8 cellular contexts compared by ENCODE assay signal in genomic region chr16:2008009-2008526, GRCh38. TPM values are rescaled to one million over a fixed set of nuclear protein-coding genes. Genes with fewer than 3 reads are reported as not detected.
DNase-seq lines count a peak whose midpoint lies in the region; ATAC-seq and TF ChIP-seq lines count a peak whose summit lies in the region.

No MANE protein-coding gene starts in this region.

- ATAC-seq in SK-N-SH treated with all-trans-retinoic acid at 6 μM for 48 hours = no peak

- POLR2A ChIA-PET in SK-N-SH (lab: Yijun Ruan, JAX) (interaction anchor here (0.8 to 1.4 kb wide), 2 partner anchors 10 to 147 kb away, joined by 3 to 8 read pairs; partner anchors contain the start of gene TRAF7), RWPE1 (lab: Yijun Ruan, JAX; ENCODE audit: low non-redundant PET) (interaction anchor here (0.6 to 1.2 kb wide), 6 partner anchors 13 to 147 kb away, joined by 3 to 8 read pairs (median 3); partner anchors contain the start of genes RPS2 and TRAF7)

- H4K91ac ChIP-seq in trophoblast cell (ENCODE audit: low read depth, low read length) = no peak overlapping the region

- H3K4me1 ChIP-seq in SK-N-SH (ENCODE audit: control insufficient read depth in 1 of 2, insufficient read depth in 2 of 2, low read depth in 1 of 2, low read length in 1 of 2) (peaks cover 24 to 61% of the 10 kb centered on the region in 2 experiments; a peak in 3 of 4 replicates), trophoblast cell (ENCODE audit: control insufficient read depth in 1 of 2, insufficient read depth in 2 of 2, low read length in 2 of 2) (peaks cover 13 to 26% of the 10 kb centered on the region in 2 experiments)

- no peak overlapping the region for H3K18ac ChIP-seq in trophoblast cell (ENCODE audit: low read length)

- H3K4me2 ChIP-seq in SK-N-SH (peak overlapping the region; percentile 97), trophoblast cell (ENCODE audit: low read length) (peak overlapping the region; percentile 85)

- H2AK5ac ChIP-seq in trophoblast cell (ENCODE audit: low read length) = no peak overlapping the region

- H3K27ac ChIP-seq in SK-N-SH (ENCODE audit: low read depth in 2 of 2, low read length in 1 of 2) = peak overlapping the region; percentile 19 to 72; a peak in 2 of 4 replicates
- peak overlapping the region; percentile 98 for H3K27ac ChIP-seq in RWPE1
- H3K27ac ChIP-seq in epithelial cell of prostate = peak overlapping the region; percentile 95
- H3K27ac ChIP-seq in trophoblast cell (ENCODE audit: low read depth, low read length) = no peak overlapping the region

- no peak for TF ChIP-seq RAD21 in SK-N-SH (IDR thresholded peaks at IDR 0.05; ENCODE audit: low read length)

- peak overlapping the region; percentile 32 for H3K4ac ChIP-seq in trophoblast cell (ENCODE audit: low read depth, low read length)

- H3K4me3 ChIP-seq in SK-N-SH (ENCODE audit: low read depth in 2 of 2, low read length in 1 of 2) (peak overlapping the region; percentile 90 to 91), trophoblast cell (ENCODE audit: low read depth, low read length) (no peak overlapping the region)

- no peak overlapping the region for H4K12ac ChIP-seq in trophoblast cell (ENCODE audit: low read depth, low read length)

- peaks cover 7% of the 10 kb centered on the region for H3K79me1 ChIP-seq in trophoblast cell (ENCODE audit: low read length)

- peaks cover 2 to 11% of the 10 kb centered on the region in 2 experiments for H3K36me3 ChIP-seq in SK-N-SH (replicated peaks in 1 of 2; ENCODE audit: control insufficient read depth in 1 of 2, insufficient read depth in 2 of 2, low read length in 1 of 2)
- peaks cover 12 to 14% of the 10 kb centered on the region in 2 experiments for H3K36me3 ChIP-seq in trophoblast cell (ENCODE audit: control insufficient read depth in 1 of 2, insufficient read depth in 2 of 2, low read length in 2 of 2)

- H4K8ac ChIP-seq in trophoblast cell (ENCODE audit: low read depth, low read length) = no peak overlapping the region

- H2BK120ac ChIP-seq in trophoblast cell (ENCODE audit: insufficient read depth, low read length, poor library complexity) = no peak overlapping the region

- H3K9ac ChIP-seq in SK-N-SH (peak overlapping the region; percentile 95; the same call in 1 of the 2 replicates), trophoblast cell (ENCODE audit: low read length) (no peak overlapping the region)

- H4K20me1 ChIP-seq in SK-N-SH (ENCODE audit: insufficient read depth) = peaks cover 61% of the 10 kb centered on the region

- H3K27me3 ChIP-seq in SK-N-SH (ENCODE audit: insufficient read depth) = no peaks in the 10 kb centered on the region
- no peaks in the 10 kb centered on the region for H3K27me3 ChIP-seq in trophoblast cell (ENCODE audit: insufficient read depth, low read length)

- H3F3A ChIP-seq in SK-N-SH (replicated peaks; ENCODE audit: insufficient read depth) = peaks cover 15% of the 10 kb centered on the region

- H3K14ac ChIP-seq in trophoblast cell (ENCODE audit: low read length) = no peak overlapping the region

- H2BK5ac ChIP-seq in trophoblast cell (ENCODE audit: low read depth, low read length, poor library complexity) = no peak overlapping the region

- H2AFZ ChIP-seq in SK-N-SH (ENCODE audit: low read depth) (no peak overlapping the region), trophoblast cell (ENCODE audit: insufficient read depth, low read length, poor library complexity) (no peak overlapping the region)

- DNase-seq in SK-N-SH (no peak), RWPE1 (ENCODE audit: low spot score) (peak; percentile 88), epithelial cell of prostate (ENCODE audit: low read depth, low spot score) (peak; percentile 71), trophoblast cell (peak; percentile 85 to 91), cerebellar nuclear complex (lab: John Stamatoyannopoulos, UW) (no peak), NK-92 (lab: John Stamatoyannopoulos, UW; ENCODE audit: unreplicated experiment) (no peak), HuH-7 (ENCODE audit: low spot score) (no peak)

- H3K9me3 ChIP-seq in SK-N-SH = no peaks in the 10 kb centered on the region
- peaks cover 1% of the 10 kb centered on the region for H3K9me3 ChIP-seq in trophoblast cell (ENCODE audit: insufficient read depth, low read depth, low read length)

- TF ChIP-seq CTCF in SK-N-SH (IDR thresholded peaks at IDR 0.05) (no peak), RWPE1 (conservative IDR thresholded peaks at IDR 0.05; ENCODE audit: low read depth) (no peak)

- no peak overlapping the region for H3K23ac ChIP-seq in trophoblast cell (ENCODE audit: low read length)

- CTCF ChIA-PET in SK-N-SH (lab: Yijun Ruan, JAX) = interaction anchor here (1.1 to 1.7 kb wide), 7 partner anchors 12 to 140 kb away, joined by 3 to 12 read pairs (median 5); partner anchors contain the start of genes NTHL1, RPS2 and TSC2
- CTCF ChIA-PET in RWPE1 (lab: Yijun Ruan, JAX) = interaction anchor here (0.6 kb wide), 1 partner anchor 40 kb away, joined by 3 read pairs; no protein-coding TSS in a partner anchor

- H2BK12ac ChIP-seq in trophoblast cell (ENCODE audit: low read length) = no peak overlapping the region

- H3K79me2 ChIP-seq in SK-N-SH (ENCODE audit: insufficient read depth) (peaks cover 74% of the 10 kb centered on the region), trophoblast cell (ENCODE audit: control insufficient read depth, insufficient read depth, low read length, poor library complexity) (peaks cover 13% of the 10 kb centered on the region)

- no peaks in the 10 kb centered on the region for H3K9me2 ChIP-seq in SK-N-SH

- TF ChIP-seq EP300 in SK-N-SH (IDR thresholded peaks at IDR 0.05; ENCODE audit: borderline replicate concordance in 1 of 2, low read depth in 1 of 2, low read length in 1 of 2) = no peak

- 32% methylated on average over 10 of the region's 15 CpGs for WGBS in SK-N-SH (ENCODE audit: low lambda C conversion rate)
- WGBS in trophoblast cell (ENCODE audit: extremely low coverage, insufficient coverage, insufficient read length) = no CpG with 5 or more reads among the region's 15 CpGs

TF ChIP-seq in SK-N-SH, 30 proteins besides CTCF, POLR2A, EP300 and RAD21 (continues in another document):
- TF ChIP-seq RXRA (IDR thresholded peaks at IDR 0.05; ENCODE audit: borderline replicate concordance, low read depth) (no peak), TEAD4 (IDR thresholded peaks at IDR 0.05; ENCODE audit: borderline replicate concordance, insufficient read depth) (no peak), FOXM1 (IDR thresholded peaks at IDR 0.05; ENCODE audit: low read depth) (no peak), FOXJ3 (CRISPR knock-in tag; IDR thresholded peaks at IDR 0.05) (no peak), POLR2AphosphoS5 (IDR thresholded peaks at IDR 0.05; ENCODE audit: low read depth, low read length) (no peak)

TF ChIP-seq in SK-N-SH treated with all-trans-retinoic acid at 6 μM for 48 hours, 23 proteins besides CTCF, POLR2A, EP300 and RAD21 (continues in another document):
- TF ChIP-seq POU6F1 (CRISPR knock-in tag; IDR thresholded peaks at IDR 0.05; ENCODE audit: borderline replicate concordance, low read depth) (no peak), GLIS3 (CRISPR knock-in tag; IDR thresholded peaks at IDR 0.05) (no peak), ZFP3 (CRISPR knock-in tag; IDR thresholded peaks at IDR 0.05) (no peak), BACH2 (CRISPR knock-in tag; IDR thresholded peaks at IDR 0.05; ENCODE audit: borderline replicate concordance) (no peak), ISL1 (CRISPR knock-in tag; IDR thresholded peaks at IDR 0.05) (no peak), ESRRG (CRISPR knock-in tag; IDR thresholded peaks at IDR 0.05) (no peak), ARNTL (CRISPR knock-in tag; IDR thresholded peaks at IDR 0.05; ENCODE audit: borderline replicate concordance, low read depth) (no peak), ZNF70 (CRISPR knock-in tag; IDR thresholded peaks at IDR 0.05) (no peak), ZC3H10 (CRISPR knock-in tag; IDR thresholded peaks at IDR 0.05) (no peak), ZFP30 (CRISPR knock-in tag; IDR thresholded peaks at IDR 0.05) (no peak), PPARA (CRISPR knock-in tag; IDR thresholded peaks at IDR 0.05; ENCODE audit: borderline replicate concordance) (no peak)

RNA-seq across cellular contexts. Expression of gene ZNF598, which starts 1.6 kb away (rescaled TPM):
- 38.1 and 47.8 TPM in 2 replicates for polyA plus RNA-seq in SK-N-SH (2012; rRNA removed)
- polyA plus RNA-seq in SK-N-SH (2012; cell fraction: cytosol; rRNA removed) = 19.2 and 29.4 TPM in 2 replicates
- polyA plus RNA-seq in SK-N-SH (2012; cell fraction: nucleus; rRNA removed) = 170 and 358 TPM in 2 replicates
- polyA plus RNA-seq in trophoblast cell (2013) = 29.9 and 32.0 TPM in 2 replicates

RNA-seq across cellular contexts. Expression of gene NPW, which starts 11.5 kb away (rescaled TPM):
- polyA plus RNA-seq in SK-N-SH (2012; rRNA removed) = 0.62 and 1.1 TPM in 2 replicates
- polyA plus RNA-seq in SK-N-SH (2012; cell fraction: cytosol; rRNA removed) = 0.37 and 1.1 TPM in 2 replicates
- 6.7 and 14.8 TPM in 2 replicates for polyA plus RNA-seq in SK-N-SH (2012; cell fraction: nucleus; rRNA removed)
- polyA plus RNA-seq in trophoblast cell (2013) = 0.79 and 0.94 TPM in 2 replicates

RNA-seq across cellular contexts. Expression of gene SYNGR3, which starts 18.3 kb away (rescaled TPM):
- 10.7 and 10.8 TPM in 2 replicates for polyA plus RNA-seq in SK-N-SH (2012; rRNA removed)
- polyA plus RNA-seq in SK-N-SH (2012; cell fraction: cytosol; rRNA removed) = 5.5 and 7.5 TPM in 2 replicates
- polyA plus RNA-seq in SK-N-SH (2012; cell fraction: nucleus; rRNA removed) = 21.8 and 29.3 TPM in 2 replicates
- polyA plus RNA-seq in trophoblast cell (2013) = 1.2 and 1.3 TPM in 2 replicates

RNA-seq across cellular contexts. Expression of gene NHERF2, which starts 18.6 kb away (rescaled TPM):
- 45.2 and 53.8 TPM in 2 replicates for polyA plus RNA-seq in SK-N-SH (2012; rRNA removed)
- 30.7 and 46.0 TPM in 2 replicates for polyA plus RNA-seq in SK-N-SH (2012; cell fraction: cytosol; rRNA removed)
- 43.9 and 70.4 TPM in 2 replicates for polyA plus RNA-seq in SK-N-SH (2012; cell fraction: nucleus; rRNA removed)
- polyA plus RNA-seq in trophoblast cell (2013) = 21.9 and 22.1 TPM in 2 replicates

RNA-seq across cellular contexts. Expression of gene GFER, which starts 24.1 kb away (rescaled TPM):
- polyA plus RNA-seq in SK-N-SH (2012; rRNA removed) = 13.3 and 20.4 TPM in 2 replicates
- polyA plus RNA-seq in SK-N-SH (2012; cell fraction: cytosol; rRNA removed) = 12.2 and 13.2 TPM in 2 replicates
- 20.2 and 20.6 TPM in 2 replicates for polyA plus RNA-seq in SK-N-SH (2012; cell fraction: nucleus; rRNA removed)
- 38.2 and 39.4 TPM in 2 replicates for polyA plus RNA-seq in trophoblast cell (2013)

Comparison
In these comparisons a context has a peak if more than half of its experiments do, and no peak if none do; other contexts are left out.
1. DNase-seq: peak in RWPE1 (single experiment), epithelial cell of prostate (single experiment) and trophoblast cell (2 of 2); none in SK-N-SH (single experiment), cerebellar nuclear complex (0 of 2), NK-92 (single experiment) and HuH-7 (single experiment).